Comparison of ENCODE assay signal across 1 cellular context in genomic region chr6:52757646-52758338, GRCh38.
TF ChIP-seq lines count a peak whose summit lies in the region.

No MANE protein-coding gene starts in this region.

TF ChIP-seq in SK-N-SH, 30 proteins besides CTCF, POLR2A, EP300 and RAD21:
- TF ChIP-seq NFIC (IDR thresholded peaks at IDR 0.05; ENCODE audit: borderline replicate concordance) = 0 out of 2 replicates have a peak, but pooled peaks have one; percentile 17
